ENCODE assay signal across 10 cellular contexts in the genomic region with DNA sequence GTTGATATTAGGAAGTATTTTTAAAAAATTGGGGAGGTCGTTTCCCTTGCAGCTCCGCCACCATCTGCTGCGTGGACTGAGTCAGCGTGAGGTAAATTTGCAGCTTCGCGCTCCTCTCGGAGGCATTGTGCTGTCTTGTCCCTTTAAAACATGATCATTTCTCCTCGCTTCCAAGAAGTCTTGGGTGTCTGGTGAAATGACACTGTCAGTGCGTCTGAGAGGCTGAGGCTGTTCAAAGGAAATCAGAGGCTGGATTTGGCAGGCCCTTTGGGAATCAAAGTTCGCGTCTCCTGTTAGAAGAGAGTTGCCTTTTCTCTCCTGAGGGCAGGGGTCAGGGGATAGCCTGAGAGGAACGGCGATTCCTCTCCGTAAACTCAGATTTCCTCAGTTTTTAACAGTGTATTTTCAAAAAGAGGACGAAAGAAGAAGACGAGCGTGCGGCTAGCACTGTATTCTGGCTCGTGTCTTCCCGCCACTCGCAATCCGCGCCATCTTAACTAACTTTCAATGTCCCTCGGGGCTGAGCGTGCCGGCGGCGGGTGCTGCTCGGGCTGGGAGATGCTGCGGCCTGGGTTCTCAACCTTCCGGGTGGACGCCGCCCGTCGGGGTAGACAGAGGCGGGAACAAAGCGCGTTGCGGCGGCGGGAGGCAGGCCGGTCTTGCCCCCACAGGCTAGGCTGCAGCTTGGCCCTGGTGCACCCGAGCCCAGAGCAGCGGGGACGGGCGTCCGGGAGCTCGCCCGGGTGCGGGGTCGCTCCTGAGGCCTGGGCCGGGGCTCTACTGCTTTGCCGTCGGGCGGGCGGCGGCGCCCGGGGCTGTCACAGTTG. TPM values are rescaled to one million over a fixed set of nuclear protein-coding genes. Genes with fewer than 3 reads are reported as not detected.
A peak's percentile ranks its signal among the peaks of the same experiment; 100 is the strongest.
DNase-seq lines count a peak whose midpoint lies in the region; ATAC-seq lines count a peak whose summit lies in the region.
"Had no signal": no experiment of that assay in that cellular context is flagged by ENCODE, and none has a peak within 500 bp of the region (broad histone marks: within the 10 kb centered on the region; RNA-seq: fewer than 3 reads in every experiment).

No MANE protein-coding gene starts in this region.

- H3K4me1 Mint-ChIP-seq in T-helper 1 cell treated with Interleukin-12 subunit alpha and Interleukin-12 subunit beta and Interleukin-4 antibody, amounts not matched to agents 30 μg/mL and 1 μg/mL, for 36 hours (ENCODE audit: low read depth): peaks cover 20% of the 10 kb centered on the region
- H3K4me1 Mint-ChIP-seq in activated naive CD8-positive, alpha-beta T cell (ENCODE audit: low read depth): peaks cover 26% of the 10 kb centered on the region

- H3K36me3 Mint-ChIP-seq in T-helper 1 cell treated with Interleukin-12 subunit alpha and Interleukin-12 subunit beta and Interleukin-4 antibody, amounts not matched to agents 30 μg/mL and 1 μg/mL, for 36 hours (ENCODE audit: low read depth): peaks cover 11% of the 10 kb centered on the region
- H3K36me3 Mint-ChIP-seq in activated naive CD8-positive, alpha-beta T cell: peaks cover 2% of the 10 kb centered on the region

- no peaks in the 10 kb centered on the region for H3K9me3 ChIP-seq in iPS-18c (ENCODE audit: control insufficient read depth, insufficient read depth, low read length)
- H3K9me3 ChIP-seq in skeletal muscle satellite cell (replicated peaks; ENCODE audit: low read length): no peaks in the 10 kb centered on the region
- H3K9me3 ChIP-seq: mucosa of descending colon had no signal

- DNase-seq in T-helper 1 cell: no peak
- no peak for DNase-seq in AG08396 (ENCODE audit: low spot score)
- DNase-seq in HCEC 1CT: no peak
- DNase-seq: NCI-H2029 treated with DMSO at 0.1 percent for 48 hours had no signal

- peak overlapping the region; percentile 72 for H3K27ac Mint-ChIP-seq in T-helper 1 cell treated with Interleukin-12 subunit alpha and Interleukin-12 subunit beta and Interleukin-4 antibody, amounts not matched to agents 30 μg/mL and 1 μg/mL, for 36 hours
- peak overlapping the region; percentile 13 for H3K27ac Mint-ChIP-seq in activated naive CD8-positive, alpha-beta T cell

- H3K27me3 ChIP-seq in skeletal muscle satellite cell (ENCODE audit: control insufficient read depth, insufficient read depth, low read length): peaks cover 57% of the 10 kb centered on the region

- H3K27me3 Mint-ChIP-seq in T-helper 1 cell treated with Interleukin-12 subunit alpha and Interleukin-12 subunit beta and Interleukin-4 antibody, amounts not matched to agents 30 μg/mL and 1 μg/mL, for 36 hours (ENCODE audit: low read depth): peaks cover 90% of the 10 kb centered on the region
- peaks cover 56% of the 10 kb centered on the region for H3K27me3 Mint-ChIP-seq in activated naive CD8-positive, alpha-beta T cell

- no peak for ATAC-seq in HG02763 (IDR thresholded peaks at IDR 0.05; ENCODE audit: unreplicated experiment)
- ATAC-seq: mucosa of descending colon had no signal

- H3K4me3 ChIP-seq in iPS-18c (ENCODE audit: insufficient read depth, low read depth, low read length) (peak overlapping the region; percentile 38), skeletal muscle satellite cell (ENCODE audit: low read length) (peak overlapping the region; percentile 64)
- H3K4me3 ChIP-seq: mucosa of descending colon had no signal

- peak overlapping the region; percentile 82 for H3K4me2 ChIP-seq in skeletal muscle satellite cell (ENCODE audit: low read length)

- H3K4me1 ChIP-seq in skeletal muscle satellite cell (ENCODE audit: control insufficient read depth, insufficient read depth, low read length): peaks cover 6% of the 10 kb centered on the region

- no peaks in the 10 kb centered on the region for H3K36me3 ChIP-seq in skeletal muscle satellite cell (ENCODE audit: insufficient read depth, low read length)

- H3K9me3 Mint-ChIP-seq in T-helper 1 cell treated with Interleukin-12 subunit alpha and Interleukin-12 subunit beta and Interleukin-4 antibody, amounts not matched to agents 30 μg/mL and 1 μg/mL, for 36 hours: no peaks in the 10 kb centered on the region
- no peaks in the 10 kb centered on the region for H3K9me3 Mint-ChIP-seq in activated naive CD8-positive, alpha-beta T cell (ENCODE audit: low read depth)

- peak overlapping the region; percentile 64 for H3K4me3 Mint-ChIP-seq in T-helper 1 cell treated with Interleukin-12 subunit alpha and Interleukin-12 subunit beta and Interleukin-4 antibody, amounts not matched to agents 30 μg/mL and 1 μg/mL, for 36 hours
- H3K4me3 Mint-ChIP-seq in activated naive CD8-positive, alpha-beta T cell: peak overlapping the region; percentile 74

- no peak overlapping the region for H3K9ac ChIP-seq in skeletal muscle satellite cell (ENCODE audit: low read depth, low read length)

RNA-seq across cellular contexts. Expression of a gene that starts 11.5 kb away (rescaled TPM):
- not detected in 2 replicates for total RNA-seq in skeletal muscle satellite cell (2012; rRNA removed)
- total RNA-seq: mucosa of descending colon had no signal
